Comparison of ENCODE assay signal across 27 cellular contexts in the genomic region with DNA sequence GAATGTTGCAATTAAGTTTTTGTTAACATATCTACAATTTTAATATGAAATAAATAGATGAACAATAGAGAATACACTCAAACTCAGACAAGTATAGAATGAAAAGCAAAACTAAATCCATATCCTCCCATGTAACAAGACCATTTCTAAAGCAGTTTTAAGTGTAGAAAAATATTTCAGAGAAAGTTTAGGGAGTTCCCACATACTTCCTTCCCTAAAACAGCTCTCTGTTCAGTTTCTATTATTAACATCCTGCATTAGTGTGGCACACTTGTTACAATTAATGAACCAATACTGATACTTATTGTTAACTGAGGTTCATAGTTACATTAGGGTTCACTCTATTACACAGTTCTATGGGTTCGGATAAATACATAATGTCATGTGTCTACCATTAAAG.
"Had no signal": no experiment of that assay in that cellular context is flagged by ENCODE, and none has a peak within 500 bp of the region (broad histone marks: within the 10 kb centered on the region; RNA-seq: fewer than 3 reads in every experiment).

No MANE protein-coding gene starts in this region.

- DNase-seq: naive thymus-derived CD4-positive, alpha-beta T cell; natural killer cell; occipital lobe; ovary; posterior cingulate gyrus; psoas muscle; right cardiac atrium; right lobe of liver; sigmoid colon; small intestine; stimulated activated CD4-positive, alpha-beta T cell treated with anti-CD3 and anti-CD28 coated beads, Interleukin-15, amount 100 ng/mL, for 24 hours; stimulated activated CD4-positive, alpha-beta T cell treated with anti-CD3 and anti-CD28 coated beads, Interleukin-2, amount 100 ng/mL, for 24 hours; stimulated activated CD4-positive, alpha-beta T cell treated with anti-CD3 and anti-CD28 coated beads, Interleukin-2, amount 100 ng/mL, for 48 hours; stimulated activated CD4-positive, alpha-beta T cell treated with anti-CD3 and anti-CD28 coated beads, Interleukin-4, amount 100 ng/mL, for 24 hours; stimulated activated naive CD4-positive, alpha-beta T cell treated with Interleukin-2 at 50 U/mL for 16 hours; stomach; thyroid gland; trophoblast cell; upper lobe of left lung; uterus had no signal

- H3K4me3 Mint-ChIP-seq: naive thymus-derived CD4-positive, alpha-beta T cell; natural killer cell; nephron; neural progenitor cell; stimulated activated effector memory CD8-positive, alpha-beta T cell treated with anti-CD3 and anti-CD28 coated beads, Interleukin-12 subunit alpha, Interleukin-12 subunit beta, amount 100 ng/mL, for 72 hours; stimulated activated naive CD8-positive, alpha-beta T cell treated with anti-CD3 and anti-CD28 coated beads, Interleukin-15, Interleukin-2, amounts not matched to agents 100 ng/mL and 50 ng/mL, for 24 hours had no signal

- H3K27ac Mint-ChIP-seq: naive thymus-derived CD4-positive, alpha-beta T cell; natural killer cell; nephron; neural progenitor cell; progenitor cell of endocrine pancreas; stimulated activated effector memory CD8-positive, alpha-beta T cell treated with anti-CD3 and anti-CD28 coated beads, Interleukin-12 subunit alpha, Interleukin-12 subunit beta, amount 100 ng/mL, for 72 hours; stimulated activated naive CD8-positive, alpha-beta T cell treated with anti-CD3 and anti-CD28 coated beads, Interleukin-15, Interleukin-2, amounts not matched to agents 100 ng/mL and 50 ng/mL, for 24 hours had no signal

- H3K4me3 ChIP-seq: neural progenitor cell, ovary, psoas muscle, right lobe of liver, sigmoid colon, stomach, thoracic aorta, thyroid gland, tibial nerve, upper lobe of left lung, uterus had no signal

- H3K4me1 Mint-ChIP-seq: naive thymus-derived CD4-positive, alpha-beta T cell; natural killer cell; nephron; neural progenitor cell; stimulated activated effector memory CD8-positive, alpha-beta T cell treated with anti-CD3 and anti-CD28 coated beads, Interleukin-12 subunit alpha, Interleukin-12 subunit beta, amount 100 ng/mL, for 72 hours had no signal

- ATAC-seq: naive thymus-derived CD4-positive, alpha-beta T cell; natural killer cell; psoas muscle; right cardiac atrium; right lobe of liver; stimulated activated effector memory CD8-positive, alpha-beta T cell treated with anti-CD3 and anti-CD28 coated beads, Interleukin-12 subunit alpha, Interleukin-12 subunit beta, amount 100 ng/mL, for 72 hours had no signal

- FAIRE-seq: small intestine had no signal

- H3K36me3 Mint-ChIP-seq: naive thymus-derived CD4-positive, alpha-beta T cell; natural killer cell; neural progenitor cell; stimulated activated effector memory CD8-positive, alpha-beta T cell treated with anti-CD3 and anti-CD28 coated beads, Interleukin-12 subunit alpha, Interleukin-12 subunit beta, amount 100 ng/mL, for 72 hours had no signal

- H3K9me3 Mint-ChIP-seq: natural killer cell; stimulated activated effector memory CD8-positive, alpha-beta T cell treated with anti-CD3 and anti-CD28 coated beads, Interleukin-12 subunit alpha, Interleukin-12 subunit beta, amount 100 ng/mL, for 72 hours; stimulated activated naive CD8-positive, alpha-beta T cell treated with anti-CD3 and anti-CD28 coated beads, Interleukin-15, Interleukin-2, amounts not matched to agents 100 ng/mL and 50 ng/mL, for 24 hours had no signal
